8 cellular contexts compared by ENCODE assay signal in genomic region chr1:144009410-144009809, GRCh38. TPM values are rescaled to one million over a fixed set of nuclear protein-coding genes. Genes with fewer than 3 reads are reported as not detected.
DNase-seq lines count a peak whose midpoint lies in the region; ATAC-seq and TF ChIP-seq lines count a peak whose summit lies in the region.
"Not testable (repeated sequence)": the region's sequence is repeated elsewhere in the genome, so short reads cannot be mapped to it uniquely, and the experiment has no call there.

No MANE protein-coding gene starts in this region.

- not testable (repeated sequence) for H3K4me1 Mint-ChIP-seq in effector memory CD8-positive, alpha-beta T cell (ENCODE audit: low read depth in 2 of 2)

- not testable (repeated sequence) for H3K4me3 ChIP-seq in KMS-11 (IDR thresholded peaks at IDR 0.05; ENCODE audit: insufficient read depth, low read depth, low read length)

- not testable (repeated sequence) for H3K27me3 Mint-ChIP-seq in effector memory CD8-positive, alpha-beta T cell

- intact Hi-C loops in sciatic nerve (cut with DNase I) = not testable (repeated sequence)

- ATAC-seq in GM18499 (IDR thresholded peaks at IDR 0.05; ENCODE audit: insufficient read depth, unreplicated experiment) = peak; percentile 34
- ATAC-seq in GM19324 (IDR thresholded peaks at IDR 0.05; ENCODE audit: low FRiP score, unreplicated experiment) = peak; percentile 53
- ATAC-seq in GM21447 (IDR thresholded peaks at IDR 0.05; ENCODE audit: unreplicated experiment) = peak; percentile 37
- peak; percentile 62 for ATAC-seq in HG02798 (IDR thresholded peaks at IDR 0.05; ENCODE audit: poor library complexity, unreplicated experiment)
- ATAC-seq in HG03175 (IDR thresholded peaks at IDR 0.05; ENCODE audit: unreplicated experiment) = peak; percentile 67
- peak; percentile 42 for ATAC-seq in effector memory CD8-positive, alpha-beta T cell (replicated peaks)
- ATAC-seq in sciatic nerve = peak; percentile 60

- TF ChIP-seq CTCF in KMS-11 (conservative IDR thresholded peaks at IDR 0.05; ENCODE audit: low read depth, low read length) = not testable (repeated sequence)

- not testable (repeated sequence) for H3K27ac Mint-ChIP-seq in effector memory CD8-positive, alpha-beta T cell

- not testable (repeated sequence) for DNase-seq in effector memory CD8-positive, alpha-beta T cell; sciatic nerve (ENCODE audit: low spot score)

- H3K27ac ChIP-seq in KMS-11 = peak overlapping the region; percentile 78

- H3K4me3 Mint-ChIP-seq in effector memory CD8-positive, alpha-beta T cell = not testable (repeated sequence)

- not testable (repeated sequence) for H3K9me3 Mint-ChIP-seq in effector memory CD8-positive, alpha-beta T cell

- not testable (repeated sequence) for H2AFZ ChIP-seq in KMS-11 (ENCODE audit: low read depth)

- peak overlapping the region; percentile 43; the same call in 1 of the 2 replicates for H3K9ac ChIP-seq in KMS-11

- not testable (repeated sequence) for H3K36me3 Mint-ChIP-seq in effector memory CD8-positive, alpha-beta T cell (ENCODE audit: insufficient read depth)

- not testable (repeated sequence) for H3K36me3 ChIP-seq in KMS-11 (ENCODE audit: insufficient read depth)

- H3K4me2 ChIP-seq in KMS-11 = peak overlapping the region; percentile 57; the same call in 1 of the 2 replicates

- not testable (repeated sequence) for H3K27me3 ChIP-seq in KMS-11 (ENCODE audit: insufficient read depth, low read depth)

- peaks cover 16% of the 10 kb centered on the region for H3K4me1 ChIP-seq in KMS-11 (ENCODE audit: low read depth, poor library complexity, severe bottlenecking)

- H4K20me1 ChIP-seq in KMS-11 (ENCODE audit: insufficient read depth) = not testable (repeated sequence)

- not testable (repeated sequence) for H3K79me2 ChIP-seq in KMS-11 (ENCODE audit: insufficient read depth, low read depth)

RNA-seq across cellular contexts. Expression of gene FAM72C, which starts 37.6 kb away (rescaled TPM):
- total RNA-seq in sciatic nerve = not detected
